In the genomic region with DNA sequence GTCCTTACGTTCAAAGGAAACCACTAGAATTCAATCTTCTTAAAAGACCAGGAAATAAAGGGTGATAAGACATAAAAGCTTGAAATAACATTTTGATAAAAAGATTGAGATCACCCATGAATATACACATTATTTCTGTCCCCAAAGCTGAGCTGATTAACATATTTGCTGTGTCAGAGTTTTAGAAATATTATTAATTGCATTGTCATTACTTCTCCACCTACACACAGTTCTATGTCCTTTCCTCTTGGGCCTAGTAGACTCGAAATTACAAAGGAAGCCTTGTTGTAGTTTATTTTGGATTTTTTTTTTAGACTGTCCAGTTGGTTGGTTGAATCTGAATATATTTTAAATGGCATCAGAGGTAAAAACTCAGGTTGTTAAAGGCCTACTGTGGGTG, we compare ENCODE assay signal across 14 cellular contexts.
DNase-seq lines count a peak whose midpoint lies in the region; TF ChIP-seq lines count a peak whose summit lies in the region.
"Had no signal": no experiment of that assay in that cellular context is flagged by ENCODE, and none has a peak within 500 bp of the region (broad histone marks: within the 10 kb centered on the region; RNA-seq: fewer than 3 reads in every experiment).

No MANE protein-coding gene starts in this region.

- H3K79me2 ChIP-seq in Loucy (ENCODE audit: insufficient read depth, low read length), result no peaks in the 10 kb centered on the region

- H3F3A ChIP-seq in Loucy (ENCODE audit: low read depth), result no peaks in the 10 kb centered on the region

- H3K9ac ChIP-seq in Loucy (ENCODE audit: low read depth, low read length, poor library complexity, severe bottlenecking), result no peak overlapping the region

- no peak for TF ChIP-seq POLR2A in transverse colon (IDR thresholded peaks at IDR 0.05)

- peaks cover 3% of the 10 kb centered on the region for H3K36me3 Mint-ChIP-seq in nephron (ENCODE audit: low read depth)
- H3K36me3 Mint-ChIP-seq in chondrocyte (ENCODE audit: low read depth), result no peaks in the 10 kb centered on the region
- H3K36me3 Mint-ChIP-seq: CD14-positive monocyte; CD8-positive, alpha-beta T cell had no signal

- TF ChIP-seq EP300 in transverse colon (IDR thresholded peaks at IDR 0.05; ENCODE audit: low read depth), result no peak

- H3K27me3 Mint-ChIP-seq in nephron (ENCODE audit: low read depth) (no peaks in the 10 kb centered on the region), chondrocyte (ENCODE audit: low read depth) (no peaks in the 10 kb centered on the region)

- intact Hi-C loops in transverse colon (cut with DNase I; ENCODE audit: low total_unique reads), result no loop called here

- no peaks in the 10 kb centered on the region for H3K9me3 Mint-ChIP-seq in nephron
- H3K9me3 Mint-ChIP-seq in chondrocyte (ENCODE audit: low read depth), result no peaks in the 10 kb centered on the region
- H3K9me3 Mint-ChIP-seq: CD14-positive monocyte; CD8-positive, alpha-beta T cell; H9 had no signal

- H3K4me1 ChIP-seq in Loucy (ENCODE audit: insufficient read depth, low read length, poor library complexity, severe bottlenecking), result no peaks in the 10 kb centered on the region
- H3K4me1 ChIP-seq in transverse colon, result peaks cover 0 to 31% (median 7%) of the 10 kb centered on the region in 4 donors

- H3K9me2 ChIP-seq in Loucy (replicated peaks; ENCODE audit: low read depth, low read length), result no peaks in the 10 kb centered on the region

- no peaks in the 10 kb centered on the region for H3K27me3 ChIP-seq in Loucy (ENCODE audit: insufficient read depth, low read length, poor library complexity, severe bottlenecking)
- H3K27me3 ChIP-seq in transverse colon, result no peaks in the 10 kb centered on the region

- H3K27ac Mint-ChIP-seq in nephron (peak overlapping the region in 2 of 3 experiments; percentile 14 to 19), chondrocyte (ENCODE audit: unreplicated experiment) (no peak overlapping the region)
- H3K27ac Mint-ChIP-seq: CD14-positive monocyte; CD8-positive, alpha-beta T cell; H9 had no signal

- 39 to 45% methylated on average over 2 of the region's 2 CpGs for WGBS in transverse colon (ENCODE audit: low coverage in 1 of 2), 2 donors

- DNase-seq in COLO829 (ENCODE audit: low spot score) (peak; percentile 73), transverse colon (no peak), NCI-H2227 treated with DMSO at 0.1 percent for 48 hours (lab: John Stamatoyannopoulos, UW) (no peak), chondrocyte (ENCODE audit: low spot score) (no peak)
- no peak for DNase-seq in stimulated activated CD4-positive, alpha-beta T cell treated with anti-CD3 and anti-CD28 coated beads, Interleukin-2, amount 100 ng/mL, for 48 hours
- DNase-seq: Caco-2; CD8-positive, alpha-beta T cell; DND-41; GDM1; GOT3; H9 had no signal

- H3K4me1 Mint-ChIP-seq in nephron (peaks cover 29% of the 10 kb centered on the region), chondrocyte (ENCODE audit: low read depth) (peaks cover 33% of the 10 kb centered on the region)
- H3K4me1 Mint-ChIP-seq: CD14-positive monocyte, H9 had no signal

- peak overlapping the region; percentile 18; the same call in 1 of the 2 replicates for H2AFZ ChIP-seq in Loucy (ENCODE audit: low read length)

- in situ Hi-C loops in transverse colon (cut with MboI; ENCODE audit: low pct_ligation_motif_present in 1 of 4, low pct_unique_long_range_greater_than_20kb in 1 of 4, low sequenced_read_pairs in 3 of 4), result loop anchor here in 1 of 4 donors (25.0 kb wide), 1 partner anchor 267 kb away; no protein-coding TSS in a partner anchor

- peak overlapping the region in 3 of 4 donors; percentile 0 to 25 (median 2) for H3K27ac ChIP-seq in transverse colon

- no peak overlapping the region for H3K4me3 ChIP-seq in Loucy (ENCODE audit: low read length, poor library complexity, severe bottlenecking)
- H3K4me3 ChIP-seq in transverse colon, result no peak overlapping the region

- no peak for TF ChIP-seq CTCF in Loucy (conservative IDR thresholded peaks at IDR 0.05; ENCODE audit: low read length)
- TF ChIP-seq CTCF in nephron (IDR thresholded peaks at IDR 0.05; ENCODE audit: unreplicated experiment in 3 of 3), result no peak
- TF ChIP-seq CTCF in transverse colon (IDR thresholded peaks at IDR 0.05), result no peak
- TF ChIP-seq CTCF in chondrocyte (IDR thresholded peaks at IDR 0.05), result no peak

- H3K9me3 ChIP-seq in Loucy (ENCODE audit: insufficient read depth, low read depth, low read length) (no peaks in the 10 kb centered on the region), transverse colon (no peaks in the 10 kb centered on the region)
- H3K9me3 ChIP-seq: Caco-2 had no signal

- H3K4me2 ChIP-seq in Loucy (ENCODE audit: low read depth, low read length, poor library complexity, severe bottlenecking), result no peak overlapping the region

- H3K4me3 Mint-ChIP-seq in nephron, result no peak overlapping the region
- no peak overlapping the region for H3K4me3 Mint-ChIP-seq in chondrocyte (ENCODE audit: unreplicated experiment)
- H3K4me3 Mint-ChIP-seq: CD14-positive monocyte; CD8-positive, alpha-beta T cell; H9 had no signal

- H3K36me3 ChIP-seq in Loucy (ENCODE audit: insufficient read depth, low read length) (no peaks in the 10 kb centered on the region), transverse colon (no peaks in the 10 kb centered on the region)

- H4K20me1 ChIP-seq in Loucy (ENCODE audit: insufficient read depth, low read length, poor library complexity, severe bottlenecking), result no peaks in the 10 kb centered on the region
